Comparison of ENCODE assay signal across 8 cellular contexts in genomic region chr15:25862087-25862468, GRCh38. TPM values are rescaled to one million over a fixed set of nuclear protein-coding genes. Genes with fewer than 3 reads are reported as not detected.
DNase-seq lines count a peak whose midpoint lies in the region; ATAC-seq and TF ChIP-seq lines count a peak whose summit lies in the region.

No MANE protein-coding gene starts in this region.

- no peak overlapping the region for H3K23ac ChIP-seq in H9 (ENCODE audit: insufficient read length, low read depth, low read length)

- no CpG with 5 or more reads among the region's 17 CpGs for WGBS in H9 (ENCODE audit: extremely low coverage, insufficient read length, low lambda C conversion rate)
- no CpG with 5 or more reads among the region's 17 CpGs for WGBS in iPS DF 6.9 (ENCODE audit: insufficient coverage, insufficient read length)

- no peak overlapping the region for H3K27ac Mint-ChIP-seq in H9
- H3K27ac Mint-ChIP-seq in activated T-helper 17 cell treated with anti-CD3 and anti-CD28 coated beads, Interleukin-2, amount 50 U/mL, for 72 hours: peak overlapping the region; percentile 93

- H3K9me3 Mint-ChIP-seq in H9: peaks cover 0 to 4% of the 10 kb centered on the region in 2 experiments; a peak in 2 of 5 replicates
- H3K9me3 Mint-ChIP-seq in activated T-helper 17 cell treated with anti-CD3 and anti-CD28 coated beads, Interleukin-2, amount 50 U/mL, for 72 hours: no peaks in the 10 kb centered on the region

- H3K79me2 ChIP-seq in H9 (ENCODE audit: insufficient read depth, low read length): no peaks in the 10 kb centered on the region; the same call in 1 of the 2 replicates

- no peak overlapping the region for H2BK5ac ChIP-seq in H9 (ENCODE audit: insufficient read length, low read length)

- H3K4me3 ChIP-seq in iPS DF 6.9 (ENCODE audit: low read length) (peak overlapping the region; percentile 44; the same call in 1 of the 2 replicates), skeletal muscle satellite cell (ENCODE audit: low read length) (peak overlapping the region; percentile 87)

- H3K27ac ChIP-seq in H9 (ENCODE audit: insufficient read length, low read depth, low read length) (no peak overlapping the region), iPS DF 6.9 (ENCODE audit: low read length) (no peak overlapping the region)

- no peaks in the 10 kb centered on the region; the same call in 1 of the 2 replicates for H3K4me1 ChIP-seq in H9 (ENCODE audit: insufficient read depth, low read length)
- H3K4me1 ChIP-seq in iPS DF 6.9 (ENCODE audit: control insufficient read depth, insufficient read depth, low read length): no peaks in the 10 kb centered on the region
- H3K4me1 ChIP-seq in skeletal muscle satellite cell (ENCODE audit: control insufficient read depth, insufficient read depth, low read length): peaks cover 36% of the 10 kb centered on the region

- no peak overlapping the region for H2AFZ ChIP-seq in H9 (ENCODE audit: low read length)

- H3K36me3 ChIP-seq in iPS DF 6.9 (ENCODE audit: control insufficient read depth, insufficient read depth, low read length) (no peaks in the 10 kb centered on the region), skeletal muscle satellite cell (ENCODE audit: insufficient read depth, low read length) (peaks cover 3% of the 10 kb centered on the region)

- H3T11ph ChIP-seq in H9 (ENCODE audit: low read length): no peak overlapping the region

- H3K27me3 Mint-ChIP-seq in H9 (ENCODE audit: low read depth): peaks cover 69% of the 10 kb centered on the region
- H3K27me3 Mint-ChIP-seq in activated T-helper 17 cell treated with anti-CD3 and anti-CD28 coated beads, Interleukin-2, amount 50 U/mL, for 72 hours: no peaks in the 10 kb centered on the region

- H3K4ac ChIP-seq in H9 (ENCODE audit: low read depth, low read length): no peak overlapping the region

- H4K91ac ChIP-seq in H9 (ENCODE audit: insufficient read length, low read depth, low read length): no peak overlapping the region

- H2BK15ac ChIP-seq in H9 (ENCODE audit: low read depth, low read length): no peak overlapping the region

- H3K36me3 Mint-ChIP-seq in H9 (ENCODE audit: insufficient read depth in 1 of 3, low read depth in 3 of 3): peaks cover 0 to 8% (median 0%) of the 10 kb centered on the region in 3 experiments; a peak in 2 of 7 replicates
- peaks cover 32% of the 10 kb centered on the region for H3K36me3 Mint-ChIP-seq in activated T-helper 17 cell treated with anti-CD3 and anti-CD28 coated beads, Interleukin-2, amount 50 U/mL, for 72 hours (ENCODE audit: low read depth)

- H3K56ac ChIP-seq in H9 (ENCODE audit: insufficient read length, low read depth, low read length): no peak overlapping the region

- peak overlapping the region; percentile 77 to 88 for H3K4me3 Mint-ChIP-seq in H9
- peak overlapping the region; percentile 99 for H3K4me3 Mint-ChIP-seq in activated T-helper 17 cell treated with anti-CD3 and anti-CD28 coated beads, Interleukin-2, amount 50 U/mL, for 72 hours

- peak; percentile 46 for ATAC-seq in activated T-helper 17 cell treated with anti-CD3 and anti-CD28 coated beads, Interleukin-2, amount 50 U/mL, for 72 hours (replicated peaks)
- ATAC-seq in GM21526 (IDR thresholded peaks at IDR 0.05; ENCODE audit: low FRiP score, unreplicated experiment): no peak

- H4K8ac ChIP-seq in H9 (replicated peaks; ENCODE audit: insufficient read length, low read depth, low read length): no peak overlapping the region

- H3K18ac ChIP-seq in H9 (ENCODE audit: insufficient read length, low read depth, low read length): no peak overlapping the region

- H4K20me1 ChIP-seq in H9 (ENCODE audit: control insufficient read depth, insufficient read depth, insufficient read length): peaks cover 4% of the 10 kb centered on the region

- H3K4me1 Mint-ChIP-seq in H9: peaks cover 22 to 26% of the 10 kb centered on the region in 2 experiments
- H3K4me1 Mint-ChIP-seq in activated T-helper 17 cell treated with anti-CD3 and anti-CD28 coated beads, Interleukin-2, amount 50 U/mL, for 72 hours: peaks cover 18% of the 10 kb centered on the region

- H3K79me1 ChIP-seq in H9 (ENCODE audit: insufficient read depth, low read depth, low read length, poor library complexity, severe bottlenecking): no peaks in the 10 kb centered on the region

- H3K27me3 ChIP-seq in H9 (ENCODE audit: insufficient read depth, low read length) (peaks cover 15% of the 10 kb centered on the region; the same call in 1 of the 2 replicates), iPS DF 6.9 (ENCODE audit: control insufficient read depth, insufficient read depth, low read length) (peaks cover 19% of the 10 kb centered on the region; the same call in 1 of the 2 replicates), skeletal muscle satellite cell (ENCODE audit: control insufficient read depth, insufficient read depth, low read length) (no peaks in the 10 kb centered on the region)

- H4K5ac ChIP-seq in H9 (ENCODE audit: insufficient read length, low read depth, low read length): no peak overlapping the region

- H3K14ac ChIP-seq in H9 (ENCODE audit: insufficient read depth, low read length): peak overlapping the region; percentile 82; the same call in 1 of the 2 replicates

- H3K9me3 ChIP-seq in H9 (ENCODE audit: control insufficient read depth, low read depth, low read length): no peaks in the 10 kb centered on the region
- H3K9me3 ChIP-seq in iPS DF 6.9 (ENCODE audit: control insufficient read depth, insufficient read depth, low read length): no peaks in the 10 kb centered on the region
- H3K9me3 ChIP-seq in skeletal muscle satellite cell (replicated peaks; ENCODE audit: low read length): no peaks in the 10 kb centered on the region

- H2BK120ac ChIP-seq in H9 (ENCODE audit: low read depth, low read length, poor library complexity, severe bottlenecking): no peak overlapping the region

- H3K4me2 ChIP-seq in H9 (ENCODE audit: insufficient read depth, insufficient read length, low read length) (peak overlapping the region; percentile 58), skeletal muscle satellite cell (ENCODE audit: low read length) (peak overlapping the region; percentile 98)

- peaks cover 12% of the 10 kb centered on the region for H3K23me2 ChIP-seq in H9 (ENCODE audit: insufficient read length, low read depth, low read length, poor library complexity, severe bottlenecking)

- H3K9ac ChIP-seq in H9 (ENCODE audit: extremely low read depth, insufficient read length, low read length) (no peak overlapping the region), skeletal muscle satellite cell (ENCODE audit: low read depth, low read length) (peak overlapping the region; percentile 87)

- no peak for TF ChIP-seq CTCF in H9 (conservative IDR thresholded peaks at IDR 0.05)

- DNase-seq in H9 (peak; percentile 47), iPS DF 6.9 (ENCODE audit: low read depth, low spot score) (no peak), DMS153 treated with DMSO at 0.1 percent for 48 hours (lab: John Stamatoyannopoulos, UW; ENCODE audit: unreplicated experiment) (no peak), OCI-M1 (lab: John Stamatoyannopoulos, UW) (no peak), nucleus accumbens (lab: John Stamatoyannopoulos, UW) (no peak)

- no peak overlapping the region for H2BK20ac ChIP-seq in H9 (ENCODE audit: low read depth, low read length, poor library complexity, severe bottlenecking)

- H2BK12ac ChIP-seq in H9 (ENCODE audit: insufficient read length, low read depth, low read length): no peak overlapping the region

- no peak overlapping the region for H2AK5ac ChIP-seq in H9 (ENCODE audit: insufficient read length, low read length)

RNA-seq across cellular contexts. Expression of gene ATP10A, which starts 1.0 kb away (rescaled TPM):
- total RNA-seq in H9 (2021): 3.9 and 4.4 TPM in 2 replicates
- 10 to 100 TPM; 15.5 to 15.8 TPM for total RNA-seq in activated T-helper 17 cell treated with anti-CD3 and anti-CD28 coated beads, Interleukin-2, amount 50 U/mL, for 72 hours
- total RNA-seq in skeletal muscle satellite cell (2012; rRNA removed): 3.3 and 4.4 TPM in 2 replicates
